ENCODE assay signal across 1 cellular context in genomic region chr2:231961349-231962166, GRCh38.
TF ChIP-seq lines count a peak whose summit lies in the region.

A gene with protein sequence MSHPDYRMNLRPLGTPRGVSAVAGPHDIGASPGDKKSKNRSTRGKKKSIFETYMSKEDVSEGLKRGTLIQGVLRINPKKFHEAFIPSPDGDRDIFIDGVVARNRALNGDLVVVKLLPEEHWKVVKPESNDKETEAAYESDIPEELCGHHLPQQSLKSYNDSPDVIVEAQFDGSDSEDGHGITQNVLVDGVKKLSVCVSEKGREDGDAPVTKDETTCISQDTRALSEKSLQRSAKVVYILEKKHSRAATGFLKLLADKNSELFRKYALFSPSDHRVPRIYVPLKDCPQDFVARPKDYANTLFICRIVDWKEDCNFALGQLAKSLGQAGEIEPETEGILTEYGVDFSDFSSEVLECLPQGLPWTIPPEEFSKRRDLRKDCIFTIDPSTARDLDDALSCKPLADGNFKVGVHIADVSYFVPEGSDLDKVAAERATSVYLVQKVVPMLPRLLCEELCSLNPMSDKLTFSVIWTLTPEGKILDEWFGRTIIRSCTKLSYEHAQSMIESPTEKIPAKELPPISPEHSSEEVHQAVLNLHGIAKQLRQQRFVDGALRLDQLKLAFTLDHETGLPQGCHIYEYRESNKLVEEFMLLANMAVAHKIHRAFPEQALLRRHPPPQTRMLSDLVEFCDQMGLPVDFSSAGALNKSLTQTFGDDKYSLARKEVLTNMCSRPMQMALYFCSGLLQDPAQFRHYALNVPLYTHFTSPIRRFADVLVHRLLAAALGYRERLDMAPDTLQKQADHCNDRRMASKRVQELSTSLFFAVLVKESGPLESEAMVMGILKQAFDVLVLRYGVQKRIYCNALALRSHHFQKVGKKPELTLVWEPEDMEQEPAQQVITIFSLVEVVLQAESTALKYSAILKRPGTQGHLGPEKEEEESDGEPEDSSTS (plus strand): TSS chr2:231961713. CDS start chr2:232014928, 53,215 bp downstream.

TF ChIP-seq in K562, 482 proteins besides CTCF, POLR2A, EP300 and RAD21 (continued from another document):
- no peak for TF ChIP-seq ZNF512 (tag; IDR thresholded peaks at IDR 0.05)
- peak; percentile 78 for TF ChIP-seq HCFC1 (IDR thresholded peaks at IDR 0.05; ENCODE audit: low read depth, low read length)
- no peak for TF ChIP-seq SMARCA5 (IDR thresholded peaks at IDR 0.05)
- TF ChIP-seq CBFA2T3 (IDR thresholded peaks at IDR 0.05), result no peak
- TF ChIP-seq TBL1XR1 (IDR thresholded peaks at IDR 0.05; ENCODE audit: low read length in 2 of 2), result no peak
- TF ChIP-seq CBX5 (IDR thresholded peaks at IDR 0.05; ENCODE audit: borderline replicate concordance, low read depth), result no peak
- TF ChIP-seq, protein P1, sequence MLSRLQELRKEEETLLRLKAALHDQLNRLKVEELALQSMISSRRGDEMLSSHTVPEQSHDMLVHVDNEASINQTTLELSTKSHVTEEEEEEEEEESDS (CRISPR knock-in tag; IDR thresholded peaks at IDR 0.05), result no peak
- TF ChIP-seq, protein P2, sequence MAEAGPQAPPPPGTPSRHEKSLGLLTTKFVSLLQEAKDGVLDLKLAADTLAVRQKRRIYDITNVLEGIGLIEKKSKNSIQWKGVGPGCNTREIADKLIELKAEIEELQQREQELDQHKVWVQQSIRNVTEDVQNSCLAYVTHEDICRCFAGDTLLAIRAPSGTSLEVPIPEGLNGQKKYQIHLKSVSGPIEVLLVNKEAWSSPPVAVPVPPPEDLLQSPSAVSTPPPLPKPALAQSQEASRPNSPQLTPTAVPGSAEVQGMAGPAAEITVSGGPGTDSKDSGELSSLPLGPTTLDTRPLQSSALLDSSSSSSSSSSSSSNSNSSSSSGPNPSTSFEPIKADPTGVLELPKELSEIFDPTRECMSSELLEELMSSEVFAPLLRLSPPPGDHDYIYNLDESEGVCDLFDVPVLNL (CRISPR knock-in tag; IDR thresholded peaks at IDR 0.05; ENCODE audit: low read depth), result no peak
- no peak for TF ChIP-seq HMBOX1 (IDR thresholded peaks at IDR 0.05)
- TF ChIP-seq ETV5 (CRISPR knock-in tag; IDR thresholded peaks at IDR 0.05; ENCODE audit: low read depth), result no peak
- peak; percentile 26 to 46; a peak in 2 of 4 replicates for TF ChIP-seq NONO (IDR thresholded peaks at IDR 0.05; ENCODE audit: low read depth in 2 of 2, low read length in 1 of 2)
- peak; percentile 80 for TF ChIP-seq RFX1 (IDR thresholded peaks at IDR 0.05)
- TF ChIP-seq ZNF224 (CRISPR knock-in tag; IDR thresholded peaks at IDR 0.05), result no peak
- TF ChIP-seq, protein P3, sequence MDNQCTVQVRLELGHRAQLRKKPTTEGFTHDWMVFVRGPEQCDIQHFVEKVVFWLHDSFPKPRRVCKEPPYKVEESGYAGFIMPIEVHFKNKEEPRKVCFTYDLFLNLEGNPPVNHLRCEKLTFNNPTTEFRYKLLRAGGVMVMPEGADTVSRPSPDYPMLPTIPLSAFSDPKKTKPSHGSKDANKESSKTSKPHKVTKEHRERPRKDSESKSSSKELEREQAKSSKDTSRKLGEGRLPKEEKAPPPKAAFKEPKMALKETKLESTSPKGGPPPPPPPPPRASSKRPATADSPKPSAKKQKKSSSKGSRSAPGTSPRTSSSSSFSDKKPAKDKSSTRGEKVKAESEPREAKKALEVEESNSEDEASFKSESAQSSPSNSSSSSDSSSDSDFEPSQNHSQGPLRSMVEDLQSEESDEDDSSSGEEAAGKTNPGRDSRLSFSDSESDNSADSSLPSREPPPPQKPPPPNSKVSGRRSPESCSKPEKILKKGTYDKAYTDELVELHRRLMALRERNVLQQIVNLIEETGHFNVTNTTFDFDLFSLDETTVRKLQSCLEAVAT (IDR thresholded peaks at IDR 0.05), result no peak
- no peak for TF ChIP-seq SPI1 (IDR thresholded peaks at IDR 0.05; ENCODE audit: borderline replicate concordance, low read depth, low read length)
- 0 out of 2 replicates have a peak, but pooled peaks have one; percentile 42 for TF ChIP-seq GTF2E2 (tag; IDR thresholded peaks at IDR 0.05)
- no peak for TF ChIP-seq ZNF274 (IDR thresholded peaks at IDR 0.05; ENCODE audit: borderline replicate concordance, low read depth, low read length)
- no peak; the same call in 1 of the 2 replicates for TF ChIP-seq MYC (IDR thresholded peaks at IDR 0.05; ENCODE audit: low read depth, low read length)
- TF ChIP-seq MYC (CRISPR knock-in tag; IDR thresholded peaks at IDR 0.05; ENCODE audit: borderline replicate concordance, low read depth), result no peak; the same call in 1 of the 2 replicates
- TF ChIP-seq CBX3 (IDR thresholded peaks at IDR 0.05; ENCODE audit: borderline replicate concordance in 1 of 2, low read length in 2 of 2), result no peak
- TF ChIP-seq ZNF717 (CRISPR knock-in tag; IDR thresholded peaks at IDR 0.05), result no peak
- no peak for TF ChIP-seq TAL1 (IDR thresholded peaks at IDR 0.05)
